Comparison of ENCODE assay signal across 9 cellular contexts in the genomic region with DNA sequence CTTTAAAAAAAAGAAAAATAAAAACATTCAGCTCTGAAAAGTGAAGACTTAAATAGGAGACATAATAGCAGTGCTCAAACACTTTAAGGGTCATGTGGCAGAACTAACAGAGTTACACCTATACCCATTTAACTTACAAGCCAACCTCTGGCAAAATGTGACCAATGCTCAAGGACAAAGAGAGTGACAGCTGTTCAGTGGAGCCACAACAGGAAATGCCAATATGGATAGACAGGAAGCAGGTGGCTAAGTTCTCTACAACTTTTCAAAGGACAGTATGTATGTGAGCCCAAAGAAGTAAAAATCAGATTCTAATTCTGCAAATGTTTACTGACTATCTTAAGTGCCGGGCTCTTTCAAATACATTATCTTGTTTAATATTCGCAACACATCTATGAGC. TPM values are rescaled to one million over a fixed set of nuclear protein-coding genes. Genes with fewer than 3 reads are reported as not detected.
DNase-seq lines count a peak whose midpoint lies in the region; ATAC-seq, FAIRE-seq and TF ChIP-seq lines count a peak whose summit lies in the region.
"Had no signal": no experiment of that assay in that cellular context is flagged by ENCODE, and none has a peak within 500 bp of the region (broad histone marks: within the 10 kb centered on the region; RNA-seq: fewer than 3 reads in every experiment).

No MANE protein-coding gene starts in this region.

- H4K20me1 ChIP-seq in SK-N-SH (ENCODE audit: insufficient read depth) (peaks cover 52% of the 10 kb centered on the region), smooth muscle cell (ENCODE audit: low read depth) (peaks cover 72% of the 10 kb centered on the region)

- intact Hi-C loops in colonic mucosa (cut with DNase I), result no loop called here

- FAIRE-seq in H54 (lab: Jason Lieb, UNC), result no peak

- ATAC-seq in SK-N-SH treated with all-trans-retinoic acid at 6 μM for 48 hours, result no peak

- WGBS in SK-N-SH (ENCODE audit: low lambda C conversion rate), result 95% methylated on average over 2 of the region's 2 CpGs
- 95% methylated on average over 2 of the region's 2 CpGs for WGBS in smooth muscle cell (ENCODE audit: low lambda C conversion rate)

- TF ChIP-seq CTCF in SK-N-SH (IDR thresholded peaks at IDR 0.05) (no peak), colonic mucosa (IDR thresholded peaks at IDR 0.05) (no peak), smooth muscle cell (IDR thresholded peaks at IDR 0.05; ENCODE audit: borderline replicate concordance, insufficient read depth, poor library complexity, severe bottlenecking) (no peak)

- DNase-seq in SK-N-SH, result no peak
- DNase-seq in NCI-H524 treated with DMSO at 0.1 percent for 48 hours (lab: John Stamatoyannopoulos, UW), result peak; percentile 52
- DNase-seq in colonic mucosa, result peak; percentile 36
- DNase-seq in smooth muscle cell (lab: John Stamatoyannopoulos, UW; ENCODE audit: unreplicated experiment), result no peak
- no peak for DNase-seq in H54 (ENCODE audit: insufficient read length, low spot score)
- no peak for DNase-seq in NCI-H774 (lab: John Stamatoyannopoulos, UW)
- no peak for DNase-seq in NCI-H187 (lab: John Stamatoyannopoulos, UW)

- POLR2A ChIA-PET in SK-N-SH (lab: Yijun Ruan, JAX), result no interaction called here

- H3K4me1 ChIP-seq in SK-N-SH (ENCODE audit: control insufficient read depth in 1 of 2, insufficient read depth in 2 of 2, low read depth in 1 of 2, low read length in 1 of 2) (peaks cover 11 to 22% of the 10 kb centered on the region in 2 experiments; a peak in 3 of 4 replicates), colonic mucosa (peaks cover 13% of the 10 kb centered on the region), smooth muscle cell (ENCODE audit: low read depth) (peaks cover 17% of the 10 kb centered on the region)

- TF ChIP-seq POLR2A in H54 (IDR thresholded peaks at IDR 0.05; ENCODE audit: low read depth, low read length), result no peak

- H3K9me3 ChIP-seq in SK-N-SH (no peaks in the 10 kb centered on the region), colonic mucosa (no peaks in the 10 kb centered on the region), smooth muscle cell (replicated peaks; ENCODE audit: low read depth) (no peaks in the 10 kb centered on the region)
- H3K9me3 ChIP-seq: right atrium auricular region had no signal

- TF ChIP-seq EP300 in SK-N-SH (IDR thresholded peaks at IDR 0.05; ENCODE audit: borderline replicate concordance in 1 of 2, low read depth in 1 of 2, low read length in 1 of 2), result no peak

- H3K79me2 ChIP-seq in SK-N-SH (ENCODE audit: insufficient read depth) (peaks cover 57% of the 10 kb centered on the region), smooth muscle cell (ENCODE audit: low read depth) (peaks cover 68% of the 10 kb centered on the region)

- CTCF ChIA-PET in SK-N-SH (lab: Yijun Ruan, JAX), result no interaction called here

- TF ChIP-seq RAD21 in SK-N-SH (IDR thresholded peaks at IDR 0.05; ENCODE audit: low read length), result no peak

- H3K9me2 ChIP-seq in SK-N-SH, result no peaks in the 10 kb centered on the region

- H3K36me3 ChIP-seq in SK-N-SH (replicated peaks in 1 of 2; ENCODE audit: control insufficient read depth in 1 of 2, insufficient read depth in 2 of 2, low read length in 1 of 2) (peaks cover 0 to 14% of the 10 kb centered on the region in 2 experiments), colonic mucosa (no peaks in the 10 kb centered on the region), smooth muscle cell (ENCODE audit: low read depth) (no peaks in the 10 kb centered on the region)
- H3K36me3 ChIP-seq: right atrium auricular region had no signal

- H3F3A ChIP-seq in SK-N-SH (replicated peaks; ENCODE audit: insufficient read depth), result peaks cover 29% of the 10 kb centered on the region
- H3F3A ChIP-seq in smooth muscle cell (ENCODE audit: low read depth), result peaks cover 12% of the 10 kb centered on the region

- no peak overlapping the region for H3K4me2 ChIP-seq in SK-N-SH
- peak overlapping the region; percentile 8 for H3K4me2 ChIP-seq in smooth muscle cell

- H3K27me3 ChIP-seq in SK-N-SH (ENCODE audit: insufficient read depth) (no peaks in the 10 kb centered on the region), colonic mucosa (no peaks in the 10 kb centered on the region), smooth muscle cell (ENCODE audit: low read depth) (no peaks in the 10 kb centered on the region)
- H3K27me3 ChIP-seq: right atrium auricular region had no signal

- H3K9ac ChIP-seq in SK-N-SH (no peak overlapping the region), colonic mucosa (ENCODE audit: low read depth in 2 of 2, low read length in 2 of 2) (no peak overlapping the region), smooth muscle cell (ENCODE audit: low read depth) (no peak overlapping the region)

- H3K27ac ChIP-seq in SK-N-SH (ENCODE audit: low read depth in 2 of 2, low read length in 1 of 2) (no peak overlapping the region), colonic mucosa (peak overlapping the region; percentile 4), smooth muscle cell (ENCODE audit: low read depth) (peak overlapping the region; percentile 4)

- H2AFZ ChIP-seq in SK-N-SH (ENCODE audit: low read depth) (no peak overlapping the region), smooth muscle cell (ENCODE audit: low read depth) (no peak overlapping the region)

- H3K4me3 ChIP-seq in SK-N-SH (ENCODE audit: low read depth in 2 of 2, low read length in 1 of 2) (no peak overlapping the region), colonic mucosa (no peak overlapping the region), smooth muscle cell (no peak overlapping the region)
- H3K4me3 ChIP-seq: right atrium auricular region had no signal

TF ChIP-seq in SK-N-SH, 30 proteins besides CTCF, POLR2A, EP300 and RAD21:
- TF ChIP-seq SMC3 (IDR thresholded peaks at IDR 0.05; ENCODE audit: low read depth, low read length), result no peak
- TF ChIP-seq, protein P1, sequence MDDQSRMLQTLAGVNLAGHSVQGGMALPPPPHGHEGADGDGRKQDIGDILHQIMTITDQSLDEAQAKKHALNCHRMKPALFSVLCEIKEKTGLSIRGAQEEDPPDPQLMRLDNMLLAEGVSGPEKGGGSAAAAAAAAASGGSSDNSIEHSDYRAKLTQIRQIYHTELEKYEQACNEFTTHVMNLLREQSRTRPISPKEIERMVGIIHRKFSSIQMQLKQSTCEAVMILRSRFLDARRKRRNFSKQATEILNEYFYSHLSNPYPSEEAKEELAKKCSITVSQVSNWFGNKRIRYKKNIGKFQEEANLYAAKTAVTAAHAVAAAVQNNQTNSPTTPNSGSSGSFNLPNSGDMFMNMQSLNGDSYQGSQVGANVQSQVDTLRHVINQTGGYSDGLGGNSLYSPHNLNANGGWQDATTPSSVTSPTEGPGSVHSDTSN (IDR thresholded peaks at IDR 0.05), result 0 out of 2 replicates have a peak, but pooled peaks have one; percentile 5
TF ChIP-seq in SK-N-SH: peak in this region for 1.

TF ChIP-seq in SK-N-SH treated with all-trans-retinoic acid at 6 μM for 48 hours, 23 proteins besides CTCF, POLR2A, EP300 and RAD21 (continues in another document):
- no peak for TF ChIP-seq ZC3H10 (CRISPR knock-in tag; IDR thresholded peaks at IDR 0.05)
- no peak for TF ChIP-seq SNAI2 (CRISPR knock-in tag; IDR thresholded peaks at IDR 0.05)
- TF ChIP-seq, protein P2, sequence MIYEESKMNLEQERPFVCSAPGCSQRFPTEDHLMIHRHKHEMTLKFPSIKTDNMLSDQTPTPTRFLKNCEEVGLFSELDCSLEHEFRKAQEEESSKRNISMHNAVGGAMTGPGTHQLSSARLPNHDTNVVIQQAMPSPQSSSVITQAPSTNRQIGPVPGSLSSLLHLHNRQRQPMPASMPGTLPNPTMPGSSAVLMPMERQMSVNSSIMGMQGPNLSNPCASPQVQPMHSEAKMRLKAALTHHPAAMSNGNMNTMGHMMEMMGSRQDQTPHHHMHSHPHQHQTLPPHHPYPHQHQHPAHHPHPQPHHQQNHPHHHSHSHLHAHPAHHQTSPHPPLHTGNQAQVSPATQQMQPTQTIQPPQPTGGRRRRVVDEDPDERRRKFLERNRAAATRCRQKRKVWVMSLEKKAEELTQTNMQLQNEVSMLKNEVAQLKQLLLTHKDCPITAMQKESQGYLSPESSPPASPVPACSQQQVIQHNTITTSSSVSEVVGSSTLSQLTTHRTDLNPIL (CRISPR knock-in tag; IDR thresholded peaks at IDR 0.05; ENCODE audit: low read depth), result no peak
- no peak for TF ChIP-seq ZFP3 (CRISPR knock-in tag; IDR thresholded peaks at IDR 0.05)
- TF ChIP-seq TOX (CRISPR knock-in tag; IDR thresholded peaks at IDR 0.05; ENCODE audit: borderline replicate concordance), result no peak
- no peak for TF ChIP-seq ZFP30 (CRISPR knock-in tag; IDR thresholded peaks at IDR 0.05)
- no peak for TF ChIP-seq ZNF8 (CRISPR knock-in tag; IDR thresholded peaks at IDR 0.05)
- TF ChIP-seq, protein P3, sequence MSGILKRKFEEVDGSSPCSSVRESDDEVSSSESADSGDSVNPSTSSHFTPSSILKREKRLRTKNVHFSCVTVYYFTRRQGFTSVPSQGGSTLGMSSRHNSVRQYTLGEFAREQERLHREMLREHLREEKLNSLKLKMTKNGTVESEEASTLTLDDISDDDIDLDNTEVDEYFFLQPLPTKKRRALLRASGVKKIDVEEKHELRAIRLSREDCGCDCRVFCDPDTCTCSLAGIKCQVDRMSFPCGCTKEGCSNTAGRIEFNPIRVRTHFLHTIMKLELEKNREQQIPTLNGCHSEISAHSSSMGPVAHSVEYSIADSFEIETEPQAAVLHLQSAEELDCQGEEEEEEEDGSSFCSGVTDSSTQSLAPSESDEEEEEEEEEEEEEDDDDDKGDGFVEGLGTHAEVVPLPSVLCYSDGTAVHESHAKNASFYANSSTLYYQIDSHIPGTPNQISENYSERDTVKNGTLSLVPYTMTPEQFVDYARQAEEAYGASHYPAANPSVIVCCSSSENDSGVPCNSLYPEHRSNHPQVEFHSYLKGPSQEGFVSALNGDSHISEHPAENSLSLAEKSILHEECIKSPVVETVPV (CRISPR knock-in tag; IDR thresholded peaks at IDR 0.05), result no peak
- no peak for TF ChIP-seq OSR1 (CRISPR knock-in tag; IDR thresholded peaks at IDR 0.05)
- TF ChIP-seq ESRRG (CRISPR knock-in tag; IDR thresholded peaks at IDR 0.05), result no peak
- no peak for TF ChIP-seq TCF4 (CRISPR knock-in tag; IDR thresholded peaks at IDR 0.05; ENCODE audit: borderline replicate concordance)

RNA-seq across cellular contexts. Expression of a gene that starts 3.4 kb away (rescaled TPM):
- polyA plus RNA-seq in SK-N-SH (2012; rRNA removed), result 7.2 and 9.1 TPM in 2 replicates
- 8.9 and 9.0 TPM in 2 replicates for polyA plus RNA-seq in SK-N-SH (2012; cell fraction: cytosol; rRNA removed)
- polyA plus RNA-seq in SK-N-SH (2012; cell fraction: nucleus; rRNA removed), result 7.0 and 9.8 TPM in 2 replicates
- total RNA-seq in colonic mucosa, result 10 to 100 TPM; 23.2 to 32.8 TPM
- 17.8 and 32.5 TPM in 2 replicates for total RNA-seq in smooth muscle cell
- polyA plus RNA-seq in smooth muscle cell, result 5.3 and 9.7 TPM in 2 replicates

Comparison
In these comparisons a context has a peak if more than half of its experiments do, and no peak if none do; other contexts are left out.
1. DNase-seq: peak in NCI-H524 treated with DMSO at 0.1 percent for 48 hours (single experiment) and colonic mucosa (single experiment); none in SK-N-SH (single experiment), smooth muscle cell (single experiment), H54 (single experiment), NCI-H774 (single experiment) and NCI-H187 (0 of 2).
2. H3K27ac ChIP-seq: peak in colonic mucosa (single experiment) and smooth muscle cell (single experiment); none in SK-N-SH (0 of 2).